In genomic region chr6:90302320-90302719, GRCh38 we compare ENCODE assay signal across 1 cellular context.
TF ChIP-seq lines count a peak whose summit lies in the region.

No MANE protein-coding gene starts in this region.

TF ChIP-seq in K562, 482 proteins besides CTCF, POLR2A, EP300 and RAD21:
- TF ChIP-seq DEAF1 (CRISPR knock-in tag; IDR thresholded peaks at IDR 0.05) = peak; percentile 31; the same call in 1 of the 2 replicates
- no peak for TF ChIP-seq PTRF (tag; IDR thresholded peaks at IDR 0.05)
- TF ChIP-seq SP2 (IDR thresholded peaks at IDR 0.05; ENCODE audit: extremely low read depth, low read depth, low read length, poor library complexity, severe bottlenecking) = no peak
- no peak for TF ChIP-seq RUNX1 (IDR thresholded peaks at IDR 0.05; ENCODE audit: low read depth)
- TF ChIP-seq HOMEZ (CRISPR knock-in tag; IDR thresholded peaks at IDR 0.05) = no peak
- TF ChIP-seq, protein P1, sequence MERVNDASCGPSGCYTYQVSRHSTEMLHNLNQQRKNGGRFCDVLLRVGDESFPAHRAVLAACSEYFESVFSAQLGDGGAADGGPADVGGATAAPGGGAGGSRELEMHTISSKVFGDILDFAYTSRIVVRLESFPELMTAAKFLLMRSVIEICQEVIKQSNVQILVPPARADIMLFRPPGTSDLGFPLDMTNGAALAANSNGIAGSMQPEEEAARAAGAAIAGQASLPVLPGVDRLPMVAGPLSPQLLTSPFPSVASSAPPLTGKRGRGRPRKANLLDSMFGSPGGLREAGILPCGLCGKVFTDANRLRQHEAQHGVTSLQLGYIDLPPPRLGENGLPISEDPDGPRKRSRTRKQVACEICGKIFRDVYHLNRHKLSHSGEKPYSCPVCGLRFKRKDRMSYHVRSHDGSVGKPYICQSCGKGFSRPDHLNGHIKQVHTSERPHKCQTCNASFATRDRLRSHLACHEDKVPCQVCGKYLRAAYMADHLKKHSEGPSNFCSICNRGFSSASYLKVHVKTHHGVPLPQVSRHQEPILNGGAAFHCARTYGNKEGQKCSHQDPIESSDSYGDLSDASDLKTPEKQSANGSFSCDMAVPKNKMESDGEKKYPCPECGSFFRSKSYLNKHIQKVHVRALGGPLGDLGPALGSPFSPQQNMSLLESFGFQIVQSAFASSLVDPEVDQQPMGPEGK (CRISPR knock-in tag; IDR thresholded peaks at IDR 0.05; ENCODE audit: borderline replicate concordance) = no peak
- TF ChIP-seq RFX5 (IDR thresholded peaks at IDR 0.05; ENCODE audit: low read depth, low read length) = no peak
- no peak for TF ChIP-seq POLR2AphosphoS2 (IDR thresholded peaks at IDR 0.05; ENCODE audit: low read length)
- no peak for TF ChIP-seq PRPF4 (IDR thresholded peaks at IDR 0.05; ENCODE audit: insufficient read depth, low read depth, low read length, poor library complexity, severe bottlenecking)
- no peak for TF ChIP-seq MTA1 (IDR thresholded peaks at IDR 0.05; ENCODE audit: borderline replicate concordance)
- peak; percentile 58 for TF ChIP-seq ZFP36 (IDR thresholded peaks at IDR 0.05; ENCODE audit: low read depth, low read length, partially characterized antibody)
